15 cellular contexts compared by ENCODE assay signal in genomic region chr3:62493116-62493801, GRCh38.
DNase-seq lines count a peak whose midpoint lies in the region; ATAC-seq and TF ChIP-seq lines count a peak whose summit lies in the region.
"Had no signal": no experiment of that assay in that cellular context is flagged by ENCODE, and none has a peak within 500 bp of the region (broad histone marks: within the 10 kb centered on the region; RNA-seq: fewer than 3 reads in every experiment).

No MANE protein-coding gene starts in this region.

- TF ChIP-seq CTCF in AG09319 (IDR thresholded peaks at IDR 0.05; ENCODE audit: low read depth, low read length) (peak; percentile 20), GM20000 (IDR thresholded peaks at IDR 0.05; ENCODE audit: extremely low read depth, missing control alignments) (peak; percentile 14)

- DNase-seq in AG09319 (ENCODE audit: extremely low read depth, low read depth) = no peak
- no peak for DNase-seq in GM20000 (ENCODE audit: low spot score)
- peak; percentile 36 for DNase-seq in SK-MEL-5 (ENCODE audit: low read depth, low spot score)
- peak; percentile 64 for DNase-seq in germinal center (ENCODE audit: low spot score)
- DNase-seq in mucosa of gallbladder (ENCODE audit: low spot score) = no peak
- DNase-seq in NCI-H748 treated with DMSO at 0.1 percent for 48 hours (lab: John Stamatoyannopoulos, UW) = no peak
- DNase-seq: activated B cell treated with CpG ODN at 0.5 μM for 24 hours; CD8-positive, alpha-beta T cell; effector memory CD8-positive, alpha-beta T cell; NCI-H1048; NCI-H524; posterior cingulate gyrus; stimulated activated naive CD4-positive, alpha-beta T cell had no signal

- no peak for ATAC-seq in HG02642 (IDR thresholded peaks at IDR 0.05; ENCODE audit: poor library complexity, unreplicated experiment)
- ATAC-seq in GM21786 (IDR thresholded peaks at IDR 0.05; ENCODE audit: unreplicated experiment) = no peak
- ATAC-seq: CD8-positive, alpha-beta T cell; effector memory CD8-positive, alpha-beta T cell had no signal

- in situ Hi-C loops in SK-MEL-5 (cut with HindIII; ENCODE audit: low pct_unique_long_range_greater_than_20kb, low sequenced_read_pairs) = no loop called here

Comparison
In these comparisons a context has a peak if more than half of its experiments do, and no peak if none do; other contexts are left out.
1. DNase-seq: peak in SK-MEL-5 (single experiment) and germinal center (single experiment); none in AG09319 (single experiment), GM20000 (single experiment), mucosa of gallbladder (single experiment) and NCI-H748 treated with DMSO at 0.1 percent for 48 hours (single experiment).